7 cellular contexts compared by ENCODE assay signal in the genomic region with DNA sequence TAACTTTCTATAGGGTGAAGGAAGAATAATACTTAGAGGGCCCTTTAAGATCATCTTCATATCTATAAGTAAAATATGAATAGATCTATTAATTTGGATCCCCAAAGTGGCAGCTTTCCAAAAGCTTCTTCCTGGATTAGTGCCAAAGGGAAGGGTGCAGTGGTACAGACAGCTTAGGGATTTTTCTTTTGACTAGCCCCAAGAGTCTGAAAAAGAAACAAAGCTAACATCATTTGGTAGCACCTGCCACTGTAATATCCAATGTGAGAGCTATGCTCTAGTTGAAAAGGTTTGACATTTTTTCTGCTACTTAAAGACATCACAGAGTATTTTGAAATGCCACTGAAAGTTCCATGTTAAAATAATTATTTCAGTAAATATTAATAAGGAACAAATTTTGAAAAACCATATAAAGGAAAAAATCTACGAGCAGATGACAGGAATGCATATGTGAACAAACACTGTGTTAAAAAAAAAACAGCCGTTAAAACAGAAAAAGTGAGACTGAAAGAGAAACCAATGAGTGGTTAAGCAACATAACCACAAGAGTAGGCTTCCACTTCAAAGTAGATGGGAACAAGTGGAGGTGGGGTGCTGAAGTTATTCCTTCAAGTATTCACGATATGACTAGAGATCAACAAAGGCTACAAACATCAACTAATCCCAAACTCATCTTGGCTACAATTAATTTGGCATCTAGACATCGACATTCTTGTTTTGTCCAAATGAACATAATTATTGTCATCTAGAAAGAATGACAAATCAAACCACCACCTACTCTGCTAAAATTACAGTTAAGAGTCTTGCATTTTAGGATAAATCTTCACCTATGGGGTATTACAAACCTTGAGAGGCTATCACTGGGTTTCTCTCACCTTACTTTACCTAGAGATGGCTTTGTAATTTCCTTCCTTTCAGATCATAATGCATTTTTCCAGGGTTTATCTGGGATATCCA.
DNase-seq lines count a peak whose midpoint lies in the region; ATAC-seq and TF ChIP-seq lines count a peak whose summit lies in the region.

No MANE protein-coding gene starts in this region.

- H3K27me3 ChIP-seq in left lung, result no peaks in the 10 kb centered on the region
- H3K27me3 ChIP-seq in tibial artery, result no peaks in the 10 kb centered on the region

- DNase-seq in left lung (no peak), tibial artery (no peak), middle frontal gyrus (ENCODE audit: extremely low spot score, low spot score) (no peak), endothelial cell (ENCODE audit: low spot score) (no peak)

- TF ChIP-seq CTCF in left lung (IDR thresholded peaks at IDR 0.05) (no peak), tibial artery (IDR thresholded peaks at IDR 0.05) (no peak), endothelial cell (IDR thresholded peaks at IDR 0.05; ENCODE audit: unreplicated experiment) (no peak)

- H3K27me3 Mint-ChIP-seq in endothelial cell (ENCODE audit: unreplicated experiment), result no peaks in the 10 kb centered on the region

- no peak overlapping the region for H3K4me3 Mint-ChIP-seq in endothelial cell (ENCODE audit: unreplicated experiment)

- no peak overlapping the region for H3K4me3 ChIP-seq in left lung
- H3K4me3 ChIP-seq in tibial artery, result no peak overlapping the region

- peaks cover 35% of the 10 kb centered on the region for H3K36me3 Mint-ChIP-seq in endothelial cell (ENCODE audit: low read depth, unreplicated experiment)

- H3K27ac ChIP-seq in KOPT-K1 (ENCODE audit: low read depth, low read length, poor library complexity, severe bottlenecking) (peak overlapping the region; percentile 98), left lung (peak overlapping the region; percentile 45 to 55), tibial artery (no peak overlapping the region)

- ATAC-seq in GM18861 (IDR thresholded peaks at IDR 0.05; ENCODE audit: unreplicated experiment) (peak; percentile 86), GM21737 (IDR thresholded peaks at IDR 0.05; ENCODE audit: unreplicated experiment) (peak; percentile 88), left lung (peak; percentile 92)

- H3K27ac Mint-ChIP-seq in endothelial cell (ENCODE audit: unreplicated experiment), result no peak overlapping the region

- H3K9me3 Mint-ChIP-seq in endothelial cell (ENCODE audit: unreplicated experiment), result no peaks in the 10 kb centered on the region

- peaks cover 21% of the 10 kb centered on the region for H3K9me3 ChIP-seq in KOPT-K1 (ENCODE audit: insufficient read depth, low read length, poor library complexity, severe bottlenecking)
- H3K9me3 ChIP-seq in left lung, result no peaks in the 10 kb centered on the region
- H3K9me3 ChIP-seq in tibial artery, result peaks cover 0 to 7% (median 0%) of the 10 kb centered on the region in 3 donors

- H3K4me1 Mint-ChIP-seq in endothelial cell (ENCODE audit: unreplicated experiment), result no peaks in the 10 kb centered on the region

- intact Hi-C loops in left lung (cut with DNase I), result no loop called here
- intact Hi-C loops in tibial artery (cut with DNase I; ENCODE audit: low total_unique reads), result no loop called here

- H3K36me3 ChIP-seq in KOPT-K1 (ENCODE audit: insufficient read depth, low read length) (peaks cover 51% of the 10 kb centered on the region), left lung (peaks cover 0 to 50% of the 10 kb centered on the region in 2 donors), tibial artery (peaks cover 74 to 95% (median 92%) of the 10 kb centered on the region in 3 donors)

- H3K4me1 ChIP-seq in left lung (peaks cover 0 to 12% of the 10 kb centered on the region in 2 donors), tibial artery (no peaks in the 10 kb centered on the region)

Comparison
In these comparisons a context has a peak if more than half of its experiments do, and no peak if none do; other contexts are left out.
1. H3K27ac ChIP-seq: peak in KOPT-K1 (single experiment) and left lung (2 of 2); none in tibial artery (0 of 2).
2. Peak in every context shown above with its lines, with median percentiles within 50 percentile points of each other: ATAC-seq.